Comparison of ENCODE assay signal across 1 cellular context in the genomic region with DNA sequence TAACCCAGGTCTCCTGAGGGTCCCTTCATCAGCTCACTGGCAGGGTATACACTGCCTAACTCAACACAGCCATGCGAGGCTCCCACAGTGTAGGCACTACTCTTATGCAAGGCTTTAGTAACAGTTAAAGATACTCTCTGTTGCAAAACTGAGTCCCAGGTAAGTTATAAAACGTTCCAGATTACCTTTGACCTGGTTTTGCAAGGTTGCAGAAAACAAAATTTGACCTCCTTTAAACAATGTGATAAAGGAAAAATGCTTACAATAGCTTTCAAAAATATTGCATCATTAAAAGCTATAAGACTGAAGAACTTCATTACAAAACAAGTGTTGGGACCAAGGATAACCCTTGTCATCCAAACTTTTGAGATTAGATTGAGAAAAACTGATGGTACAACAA.
A peak's percentile ranks its signal among the peaks of the same experiment; 100 is the strongest.
TF ChIP-seq lines count a peak whose summit lies in the region.

No MANE protein-coding gene starts in this region.

TF ChIP-seq in liver, 16 proteins besides CTCF, POLR2A, EP300 and RAD21 (continued from another document):
- TF ChIP-seq, protein P1, sequence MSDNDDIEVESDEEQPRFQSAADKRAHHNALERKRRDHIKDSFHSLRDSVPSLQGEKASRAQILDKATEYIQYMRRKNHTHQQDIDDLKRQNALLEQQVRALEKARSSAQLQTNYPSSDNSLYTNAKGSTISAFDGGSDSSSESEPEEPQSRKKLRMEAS (IDR thresholded peaks at IDR 0.05): peak; percentile 37
- TF ChIP-seq GABPA (IDR thresholded peaks at IDR 0.05 in 1 of 2, conservative IDR thresholded peaks at IDR 0.05 in 1 of 2) (no peak), JUND (IDR thresholded peaks at IDR 0.05) (peak; percentile 55 to 67), RXRA (IDR thresholded peaks at IDR 0.05) (peak; percentile 90 to 92), HNF4G (IDR thresholded peaks at IDR 0.05) (peak; percentile 41), NR2F2 (IDR thresholded peaks at IDR 0.05) (no peak), FOXA1 (IDR thresholded peaks at IDR 0.05) (no peak), TAF1 (conservative IDR thresholded peaks at IDR 0.05) (no peak), SP1 (IDR thresholded peaks at IDR 0.05) (peak; percentile 71)
- TF ChIP-seq, protein P2, sequence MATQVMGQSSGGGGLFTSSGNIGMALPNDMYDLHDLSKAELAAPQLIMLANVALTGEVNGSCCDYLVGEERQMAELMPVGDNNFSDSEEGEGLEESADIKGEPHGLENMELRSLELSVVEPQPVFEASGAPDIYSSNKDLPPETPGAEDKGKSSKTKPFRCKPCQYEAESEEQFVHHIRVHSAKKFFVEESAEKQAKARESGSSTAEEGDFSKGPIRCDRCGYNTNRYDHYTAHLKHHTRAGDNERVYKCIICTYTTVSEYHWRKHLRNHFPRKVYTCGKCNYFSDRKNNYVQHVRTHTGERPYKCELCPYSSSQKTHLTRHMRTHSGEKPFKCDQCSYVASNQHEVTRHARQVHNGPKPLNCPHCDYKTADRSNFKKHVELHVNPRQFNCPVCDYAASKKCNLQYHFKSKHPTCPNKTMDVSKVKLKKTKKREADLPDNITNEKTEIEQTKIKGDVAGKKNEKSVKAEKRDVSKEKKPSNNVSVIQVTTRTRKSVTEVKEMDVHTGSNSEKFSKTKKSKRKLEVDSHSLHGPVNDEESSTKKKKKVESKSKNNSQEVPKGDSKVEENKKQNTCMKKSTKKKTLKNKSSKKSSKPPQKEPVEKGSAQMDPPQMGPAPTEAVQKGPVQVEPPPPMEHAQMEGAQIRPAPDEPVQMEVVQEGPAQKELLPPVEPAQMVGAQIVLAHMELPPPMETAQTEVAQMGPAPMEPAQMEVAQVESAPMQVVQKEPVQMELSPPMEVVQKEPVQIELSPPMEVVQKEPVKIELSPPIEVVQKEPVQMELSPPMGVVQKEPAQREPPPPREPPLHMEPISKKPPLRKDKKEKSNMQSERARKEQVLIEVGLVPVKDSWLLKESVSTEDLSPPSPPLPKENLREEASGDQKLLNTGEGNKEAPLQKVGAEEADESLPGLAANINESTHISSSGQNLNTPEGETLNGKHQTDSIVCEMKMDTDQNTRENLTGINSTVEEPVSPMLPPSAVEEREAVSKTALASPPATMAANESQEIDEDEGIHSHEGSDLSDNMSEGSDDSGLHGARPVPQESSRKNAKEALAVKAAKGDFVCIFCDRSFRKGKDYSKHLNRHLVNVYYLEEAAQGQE (IDR thresholded peaks at IDR 0.05): peak; percentile 38
TF ChIP-seq in liver: peak in this region for 7.
